11 cellular contexts compared by ENCODE assay signal in the genomic region with DNA sequence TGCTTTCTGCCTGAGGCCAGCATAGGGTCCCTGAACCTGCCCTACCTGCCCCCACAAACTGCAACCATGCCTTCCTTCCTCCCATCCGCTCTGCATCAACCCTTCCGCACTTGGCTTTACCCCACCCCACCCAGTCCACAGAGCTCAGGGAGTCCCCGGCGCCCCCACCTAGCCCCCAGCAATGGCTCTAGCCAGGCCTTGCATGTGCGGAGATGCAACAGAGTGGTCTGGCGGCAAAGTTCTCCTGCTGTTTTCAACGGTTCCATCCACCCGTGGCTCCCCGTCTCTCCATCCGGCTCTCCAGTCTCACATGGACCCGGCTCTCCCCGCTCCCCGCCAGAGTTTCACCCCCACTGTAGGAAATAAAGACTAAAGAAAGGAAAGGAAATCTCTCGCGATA. TPM values are rescaled to one million over a fixed set of nuclear protein-coding genes. Genes with fewer than 3 reads are reported as not detected.
DNase-seq lines count a peak whose midpoint lies in the region; ATAC-seq and TF ChIP-seq lines count a peak whose summit lies in the region.
"Had no signal": no experiment of that assay in that cellular context is flagged by ENCODE, and none has a peak within 500 bp of the region (broad histone marks: within the 10 kb centered on the region; RNA-seq: fewer than 3 reads in every experiment).

No MANE protein-coding gene starts in this region.

- H2BK12ac ChIP-seq in mesenchymal stem cell (ENCODE audit: low read length in 2 of 2) = no peak overlapping the region

- no peak for DNase-seq in left ventricle myocardium inferior
- no peak for DNase-seq in left cardiac atrium
- DNase-seq in activated T-helper 1 cell treated with anti-CD3 and anti-CD28 coated beads, Interleukin-12 subunit alpha, Interleukin-12 subunit beta, Interleukin-2, Interleukin-4 antibody, amounts not matched to agents 30 ng/mL and 10 ng/mL and 1 ng/mL, durations not matched to agents 14 hours and 24 hours and 36 hours (ENCODE audit: low spot score) = no peak
- DNase-seq in mesenchymal stem cell = peak; percentile 5
- no peak for DNase-seq in osteoblast (ENCODE audit: insufficient read length, low spot score, missing footprints)
- no peak for DNase-seq in NOMO-1 treated with dmso at 0.1 percent for 144 hours (lab: John Stamatoyannopoulos, UW; ENCODE audit: unreplicated experiment)
- DNase-seq: effector CD8-positive, alpha-beta T cell; NCI-H2081 treated with DMSO at 0.1 percent for 48 hours had no signal

- no peaks in the 10 kb centered on the region for H3K79me2 ChIP-seq in osteoblast (ENCODE audit: insufficient read depth, low read length)

- no peak overlapping the region for H3K27ac Mint-ChIP-seq in activated T-helper 1 cell treated with anti-CD3 and anti-CD28 coated beads, Interleukin-12 subunit alpha, Interleukin-12 subunit beta, Interleukin-2, Interleukin-4 antibody, amounts not matched to agents 30 ng/mL and 10 ng/mL and 1 ng/mL, durations not matched to agents 14 hours and 24 hours and 36 hours

- no peak for TF ChIP-seq CTCF in left ventricle myocardium inferior (IDR thresholded peaks at IDR 0.05; ENCODE audit: borderline replicate concordance)
- TF ChIP-seq CTCF in osteoblast (IDR thresholded peaks at IDR 0.05; ENCODE audit: extremely low read depth, low read depth, low read length) = no peak

- H3K36me3 Mint-ChIP-seq in activated T-helper 1 cell treated with anti-CD3 and anti-CD28 coated beads, Interleukin-12 subunit alpha, Interleukin-12 subunit beta, Interleukin-2, Interleukin-4 antibody, amounts not matched to agents 30 ng/mL and 10 ng/mL and 1 ng/mL, durations not matched to agents 14 hours and 24 hours and 36 hours (ENCODE audit: low read depth) = no peaks in the 10 kb centered on the region

- H3K4me2 ChIP-seq in mesenchymal stem cell (ENCODE audit: low read length, poor library complexity, severe bottlenecking) (no peak overlapping the region), osteoblast (ENCODE audit: insufficient read depth, low read length) (no peak overlapping the region)

- no peak overlapping the region for H2BK15ac ChIP-seq in mesenchymal stem cell (ENCODE audit: low read depth, poor library complexity, severe bottlenecking)

- H3K4me1 ChIP-seq in left ventricle myocardium inferior = peaks cover 20% of the 10 kb centered on the region
- peaks cover 20% of the 10 kb centered on the region for H3K4me1 ChIP-seq in mesenchymal stem cell (ENCODE audit: control insufficient read depth, insufficient read depth, low read depth, low read length)
- no peaks in the 10 kb centered on the region for H3K4me1 ChIP-seq in osteoblast (ENCODE audit: insufficient read depth, low read length)

- no peaks in the 10 kb centered on the region for H3K36me3 ChIP-seq in left ventricle myocardium inferior
- no peaks in the 10 kb centered on the region for H3K36me3 ChIP-seq in mesenchymal stem cell (ENCODE audit: control insufficient read depth in 1 of 2, insufficient read depth in 2 of 2, low read depth in 1 of 2, low read length in 2 of 2)
- no peaks in the 10 kb centered on the region for H3K36me3 ChIP-seq in osteoblast (ENCODE audit: insufficient read depth, low read length)

- H4K20me1 ChIP-seq in osteoblast (ENCODE audit: insufficient read depth, low read length) = no peaks in the 10 kb centered on the region

- intact Hi-C loops in left ventricle myocardium inferior (cut with micrococcal nuclease) = no loop called here
- intact Hi-C loops in left cardiac atrium (cut with DNase I) = loop anchor here (10.0 kb wide), 3 partner anchors 232 to 602 kb away; no protein-coding TSS in a partner anchor
- intact Hi-C loops in activated T-helper 1 cell treated with anti-CD3 and anti-CD28 coated beads, Interleukin-12 subunit alpha, Interleukin-12 subunit beta, Interleukin-2, Interleukin-4 antibody, amounts not matched to agents 30 ng/mL and 10 ng/mL and 1 ng/mL, durations not matched to agents 14 hours and 24 hours and 36 hours (cut with micrococcal nuclease) = loop anchor here (5.0 kb wide), 2 partner anchors 199 to 441 kb away; no protein-coding TSS in a partner anchor

- H3K4me1 Mint-ChIP-seq in activated T-helper 1 cell treated with anti-CD3 and anti-CD28 coated beads, Interleukin-12 subunit alpha, Interleukin-12 subunit beta, Interleukin-2, Interleukin-4 antibody, amounts not matched to agents 30 ng/mL and 10 ng/mL and 1 ng/mL, durations not matched to agents 14 hours and 24 hours and 36 hours (ENCODE audit: low read depth) = peaks cover 24% of the 10 kb centered on the region

- H2BK120ac ChIP-seq in mesenchymal stem cell (ENCODE audit: low read depth, low read length) = no peak overlapping the region

- no peak overlapping the region for H4K91ac ChIP-seq in mesenchymal stem cell (ENCODE audit: low read length)

- no peak overlapping the region for H2AFZ ChIP-seq in mesenchymal stem cell (ENCODE audit: low read depth, low read length)
- H2AFZ ChIP-seq in osteoblast (ENCODE audit: low read length) = no peak overlapping the region

- no peaks in the 10 kb centered on the region for H3K9me3 Mint-ChIP-seq in activated T-helper 1 cell treated with anti-CD3 and anti-CD28 coated beads, Interleukin-12 subunit alpha, Interleukin-12 subunit beta, Interleukin-2, Interleukin-4 antibody, amounts not matched to agents 30 ng/mL and 10 ng/mL and 1 ng/mL, durations not matched to agents 14 hours and 24 hours and 36 hours

- no peak overlapping the region for H3K4ac ChIP-seq in mesenchymal stem cell (ENCODE audit: low read depth in 1 of 2, low read length in 2 of 2)

- no peak overlapping the region for H3K9ac ChIP-seq in mesenchymal stem cell (ENCODE audit: low read length)

- peaks cover 49% of the 10 kb centered on the region for H3K27me3 Mint-ChIP-seq in activated T-helper 1 cell treated with anti-CD3 and anti-CD28 coated beads, Interleukin-12 subunit alpha, Interleukin-12 subunit beta, Interleukin-2, Interleukin-4 antibody, amounts not matched to agents 30 ng/mL and 10 ng/mL and 1 ng/mL, durations not matched to agents 14 hours and 24 hours and 36 hours (ENCODE audit: insufficient read depth)

- H3K9me3 ChIP-seq in left ventricle myocardium inferior (replicated peaks) (no peaks in the 10 kb centered on the region), mesenchymal stem cell (ENCODE audit: control insufficient read depth, low read length) (no peaks in the 10 kb centered on the region), osteoblast (ENCODE audit: low read depth, low read length) (no peaks in the 10 kb centered on the region)

- H3K27me3 ChIP-seq in left ventricle myocardium inferior (ENCODE audit: low read depth) (peaks cover 100% of the 10 kb centered on the region), mesenchymal stem cell (ENCODE audit: control insufficient read depth in 1 of 2, insufficient read depth in 1 of 2, low read length in 2 of 2) (peaks cover 72 to 76% of the 10 kb centered on the region in 2 experiments), osteoblast (ENCODE audit: insufficient read depth, low read length) (peaks cover 26% of the 10 kb centered on the region)

- H3K4me3 ChIP-seq in left ventricle myocardium inferior = peak overlapping the region; percentile 62
- peak overlapping the region in 1 of 2 experiments; percentile 77 for H3K4me3 ChIP-seq in mesenchymal stem cell (ENCODE audit: insufficient read depth in 1 of 2, low read depth in 1 of 2, low read length in 2 of 2)
- H3K4me3 ChIP-seq in osteoblast (ENCODE audit: insufficient read depth, low read length) = no peak overlapping the region

- H3K23ac ChIP-seq in mesenchymal stem cell (ENCODE audit: low read length in 2 of 2) = peak overlapping the region in 1 of 2 experiments; percentile 43

- H3K4me3 Mint-ChIP-seq in activated T-helper 1 cell treated with anti-CD3 and anti-CD28 coated beads, Interleukin-12 subunit alpha, Interleukin-12 subunit beta, Interleukin-2, Interleukin-4 antibody, amounts not matched to agents 30 ng/mL and 10 ng/mL and 1 ng/mL, durations not matched to agents 14 hours and 24 hours and 36 hours = peak overlapping the region; percentile 80

- no peak overlapping the region for H3K14ac ChIP-seq in mesenchymal stem cell (ENCODE audit: low read length in 2 of 2)

- no peak overlapping the region for H2BK5ac ChIP-seq in mesenchymal stem cell (ENCODE audit: low read depth, low read length, poor library complexity, severe bottlenecking)

- ATAC-seq in left cardiac atrium (no peak), GM18861 (IDR thresholded peaks at IDR 0.05; ENCODE audit: unreplicated experiment) (no peak), GM19467 (IDR thresholded peaks at IDR 0.05; ENCODE audit: unreplicated experiment) (no peak)

- no peak overlapping the region for H2AK5ac ChIP-seq in mesenchymal stem cell (ENCODE audit: low read length, severe bottlenecking)

- no peak overlapping the region for H3K18ac ChIP-seq in mesenchymal stem cell (ENCODE audit: low read depth in 1 of 2, low read length in 2 of 2)

- H4K8ac ChIP-seq in mesenchymal stem cell (ENCODE audit: low read length) = no peak overlapping the region

- no peaks in the 10 kb centered on the region for H3K79me1 ChIP-seq in mesenchymal stem cell (replicated peaks; ENCODE audit: low read length, poor library complexity, severe bottlenecking)

- WGBS in mesenchymal stem cell = 16% methylated on average over 9 of the region's 15 CpGs

- H3K27ac ChIP-seq in left ventricle myocardium inferior (replicated peaks) (no peak overlapping the region), mesenchymal stem cell (ENCODE audit: low read length, poor library complexity, severe bottlenecking) (no peak overlapping the region), osteoblast (ENCODE audit: low read depth, low read length) (no peak overlapping the region)

RNA-seq across cellular contexts. Expression of a gene that starts 0.8 kb away (rescaled TPM):
- total RNA-seq in left ventricle myocardium inferior = not detected
- not detected for total RNA-seq in left cardiac atrium
- total RNA-seq in activated T-helper 1 cell treated with anti-CD3 and anti-CD28 coated beads, Interleukin-12 subunit alpha, Interleukin-12 subunit beta, Interleukin-2, Interleukin-4 antibody, amounts not matched to agents 30 ng/mL and 10 ng/mL and 1 ng/mL, durations not matched to agents 14 hours and 24 hours and 36 hours = 0.29 TPM in 2 replicates
- polyA plus RNA-seq in mesenchymal stem cell (2013, experiment 1 of 2) = 0.03 TPM
- polyA plus RNA-seq in mesenchymal stem cell (2013, experiment 2 of 2) = 0.01 TPM
- not detected in 2 replicates for total RNA-seq in osteoblast
- total RNA-seq: mucosa of gallbladder had no signal
